In the genomic region with DNA sequence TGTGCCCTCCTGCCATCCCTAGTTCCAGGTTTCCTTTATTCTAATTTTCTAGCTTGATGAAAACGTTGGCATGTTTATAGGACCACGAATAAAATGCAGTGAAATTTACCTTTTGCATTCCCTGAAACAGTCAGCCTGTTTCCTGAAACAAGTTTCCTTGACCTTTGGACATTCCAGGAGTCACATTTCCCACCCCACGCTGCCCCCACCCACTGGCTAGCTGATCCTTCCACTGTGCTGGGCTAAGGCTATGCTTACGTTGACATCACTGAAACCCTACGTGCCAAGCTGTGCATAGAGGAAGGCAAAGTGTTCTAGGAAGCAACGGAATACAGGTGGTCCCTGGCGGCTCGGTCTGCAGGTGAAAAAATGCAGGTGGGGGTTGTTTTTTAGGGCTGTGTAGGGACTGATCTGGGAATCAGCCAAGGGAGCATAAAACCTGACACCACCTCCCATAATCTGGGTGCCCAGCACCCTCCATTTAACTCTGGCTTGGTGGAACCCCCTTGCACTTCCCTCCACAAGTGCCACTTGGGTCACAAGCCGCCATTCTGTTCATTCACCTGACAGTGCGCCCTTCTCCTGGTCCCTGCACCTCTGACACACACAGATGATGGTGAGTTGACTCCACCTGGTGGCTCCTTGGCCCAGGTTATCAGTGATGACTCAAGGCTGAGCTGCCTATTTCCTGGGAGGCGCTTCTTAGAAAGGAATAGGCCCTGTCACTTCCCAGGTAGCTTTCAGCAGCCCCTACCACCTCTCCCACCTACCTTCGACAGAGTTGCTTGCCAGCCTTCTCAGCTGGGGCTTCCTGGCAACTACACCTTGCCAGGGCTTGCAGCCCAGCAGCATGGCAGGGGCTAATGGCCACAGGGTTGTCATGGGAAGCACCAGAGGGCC, we compare ENCODE assay signal across 8 cellular contexts.
DNase-seq lines count a peak whose midpoint lies in the region; ATAC-seq and TF ChIP-seq lines count a peak whose summit lies in the region.

No MANE protein-coding gene starts in this region.

- intact Hi-C loops in PC-9 (cut with micrococcal nuclease; ENCODE audit: unreplicated experiment), result loop anchor here (1.0 to 5.0 kb wide), 5 partner anchors 97 to 359 kb away; no protein-coding TSS in a partner anchor

- no peaks in the 10 kb centered on the region for H4K20me1 ChIP-seq in PC-9 (ENCODE audit: insufficient read depth)

- peak; percentile 21 for DNase-seq in NCI-H1436 (lab: John Stamatoyannopoulos, UW)
- no peak for DNase-seq in NCI-H1436 treated with DMSO at 0.1 percent for 48 hours (lab: John Stamatoyannopoulos, UW)
- peak; percentile 71 to 74 for DNase-seq in PC-9
- DNase-seq in fibroblast of villous mesenchyme (ENCODE audit: low read depth), result no peak
- peak; percentile 30 for DNase-seq in stimulated activated naive CD8-positive, alpha-beta T cell treated with anti-CD3 and anti-CD28 coated beads, Interleukin-15, Interleukin-2, amounts not matched to agents 100 U/mL and 50 U/mL, for 24 hours

- H3K36me3 ChIP-seq in PC-9 (ENCODE audit: low read depth), result no peaks in the 10 kb centered on the region

- no peak overlapping the region for H3K27ac ChIP-seq in PC-9

- TF ChIP-seq CTCF in PC-9 (conservative IDR thresholded peaks at IDR 0.05) (peak; percentile 77), fibroblast of villous mesenchyme (IDR thresholded peaks at IDR 0.05; ENCODE audit: insufficient read depth, low read depth, low read length) (peak; percentile 12)

- ATAC-seq in HG02763 (IDR thresholded peaks at IDR 0.05; ENCODE audit: unreplicated experiment) (peak; percentile 45), HG03095 (IDR thresholded peaks at IDR 0.05; ENCODE audit: unreplicated experiment) (no peak), GM18502 (IDR thresholded peaks at IDR 0.05; ENCODE audit: poor library complexity, unreplicated experiment) (no peak)
- ATAC-seq in stimulated activated naive CD8-positive, alpha-beta T cell treated with anti-CD3 and anti-CD28 coated beads, Interleukin-15, Interleukin-2, amounts not matched to agents 100 U/mL and 50 U/mL, for 24 hours, result peak; percentile 63

- H3F3A ChIP-seq in PC-9 (ENCODE audit: insufficient read depth, low read depth), result no peaks in the 10 kb centered on the region

- H3K4me1 ChIP-seq in PC-9 (replicated peaks; ENCODE audit: insufficient read depth), result peaks cover 22% of the 10 kb centered on the region

- POLR2A ChIA-PET in PC-9 (lab: Charles Lee; ENCODE audit: unreplicated experiment), result interaction anchor here (0.6 kb wide), 1 partner anchor 65 kb away, joined by 6 read pairs; no protein-coding TSS in a partner anchor

- H3K4me3 ChIP-seq in PC-9 (no peak overlapping the region), fibroblast of villous mesenchyme (ENCODE audit: low read depth, low read length) (no peak overlapping the region)

- no peaks in the 10 kb centered on the region for H3K9me2 ChIP-seq in PC-9 (ENCODE audit: insufficient read depth)

- no peaks in the 10 kb centered on the region for H3K27me3 ChIP-seq in PC-9 (ENCODE audit: insufficient read depth, low read depth)

- H3K9me3 ChIP-seq in PC-9 (ENCODE audit: insufficient read depth, low read depth), result 0 out of 2 replicates have a peak, but pooled peaks cover 4% of the 10 kb centered on the region

- CTCF ChIA-PET in PC-9 (lab: Charles Lee), result interaction anchor here (0.7 to 1.6 kb wide), 4 partner anchors 97 to 173 kb away, joined by 3 to 22 read pairs (median 14); no protein-coding TSS in a partner anchor

- peak overlapping the region; percentile 67; the same call in 1 of the 2 replicates for H2AFZ ChIP-seq in PC-9

- no peak overlapping the region for H3K4me2 ChIP-seq in PC-9

- H3K79me2 ChIP-seq in PC-9 (ENCODE audit: low read depth), result no peaks in the 10 kb centered on the region

- BruUV-seq in PC-9 (replicated peaks; lab: Mats Ljungman, UMichigan), result no TSS peak

Comparison
In these comparisons a context has a peak if more than half of its experiments do, and no peak if none do; other contexts are left out.
1. DNase-seq: peak in NCI-H1436 (single experiment), PC-9 (2 of 2) and stimulated activated naive CD8-positive, alpha-beta T cell treated with anti-CD3 and anti-CD28 coated beads, Interleukin-15, Interleukin-2, amounts not matched to agents 100 U/mL and 50 U/mL, for 24 hours (single experiment); none in NCI-H1436 treated with DMSO at 0.1 percent for 48 hours (single experiment) and fibroblast of villous mesenchyme (single experiment).
2. ATAC-seq: peak in HG02763 (single experiment) and stimulated activated naive CD8-positive, alpha-beta T cell treated with anti-CD3 and anti-CD28 coated beads, Interleukin-15, Interleukin-2, amounts not matched to agents 100 U/mL and 50 U/mL, for 24 hours (single experiment); none in HG03095 (single experiment) and GM18502 (single experiment).